ENCODE assay signal across 11 cellular contexts in genomic region chr7:69962077-69962855, GRCh38.
DNase-seq lines count a peak whose midpoint lies in the region; ATAC-seq and TF ChIP-seq lines count a peak whose summit lies in the region.
"Had no signal": no experiment of that assay in that cellular context is flagged by ENCODE, and none has a peak within 500 bp of the region (broad histone marks: within the 10 kb centered on the region; RNA-seq: fewer than 3 reads in every experiment).

No MANE protein-coding gene starts in this region.

- H3K27me3 ChIP-seq in DND-41 (ENCODE audit: insufficient read depth, low read length, poor library complexity): no peaks in the 10 kb centered on the region
- H3K27me3 ChIP-seq: uterus had no signal

- H3K4me1 Mint-ChIP-seq in naive B cell: peaks cover 52 to 82% (median 56%) of the 10 kb centered on the region in 3 donors
- peaks cover 7% of the 10 kb centered on the region for H3K4me1 Mint-ChIP-seq in activated naive CD8-positive, alpha-beta T cell treated with anti-CD3 and anti-CD28 coated beads, Interleukin-2, amount 50 U/mL, for 24 hours

- peak overlapping the region; percentile 54 for H3K4me2 ChIP-seq in DND-41 (ENCODE audit: insufficient read depth, low read length)

- H3K9me3 Mint-ChIP-seq in naive B cell: no peaks in the 10 kb centered on the region
- no peaks in the 10 kb centered on the region for H3K9me3 Mint-ChIP-seq in activated naive CD8-positive, alpha-beta T cell treated with anti-CD3 and anti-CD28 coated beads, Interleukin-2, amount 50 U/mL, for 24 hours
- H3K9me3 Mint-ChIP-seq: activated naive CD8-positive, alpha-beta T cell treated with anti-CD3 and anti-CD28 coated beads, Interleukin-2, amount 10 ng/mL, durations not matched to agents 7 days and 5 days had no signal

- no peak for TF ChIP-seq CTCF in DND-41 (IDR thresholded peaks at IDR 0.05; ENCODE audit: borderline replicate concordance, extremely low read depth, low read length, poor library complexity, severe bottlenecking)

- peaks cover 30% of the 10 kb centered on the region for H3K4me1 ChIP-seq in DND-41 (ENCODE audit: insufficient read depth, low read length)
- H3K4me1 ChIP-seq: uterus had no signal

- peak overlapping the region; percentile 31 to 88 (median 76) for H3K4me3 Mint-ChIP-seq in naive B cell
- no peak overlapping the region for H3K4me3 Mint-ChIP-seq in activated naive CD8-positive, alpha-beta T cell treated with anti-CD3 and anti-CD28 coated beads, Interleukin-2, amount 50 U/mL, for 24 hours
- H3K4me3 Mint-ChIP-seq: activated naive CD8-positive, alpha-beta T cell treated with anti-CD3 and anti-CD28 coated beads, Interleukin-2, amount 10 ng/mL, durations not matched to agents 7 days and 5 days had no signal

- DNase-seq in DND-41 (no peak), astrocyte of the hippocampus (ENCODE audit: low read depth, low spot score) (peak; percentile 49), naive B cell (no peak), putamen (ENCODE audit: low spot score) (no peak), DMS114 treated with DMSO at 0.1 percent for 48 hours (lab: John Stamatoyannopoulos, UW; ENCODE audit: unreplicated experiment) (no peak)
- DNase-seq in activated naive CD8-positive, alpha-beta T cell treated with anti-CD3 and anti-CD28 coated beads, Interleukin-2, amount 50 U/mL, for 24 hours: no peak
- DNase-seq in stimulated activated CD4-positive, alpha-beta T cell treated with anti-CD3 and anti-CD28 coated beads, Interleukin-4, amount 100 ng/mL, for 1 hour: no peak
- DNase-seq: activated naive CD8-positive, alpha-beta T cell treated with anti-CD3 and anti-CD28 coated beads, Interleukin-2, amount 10 ng/mL, durations not matched to agents 7 days and 5 days; IMR-90 had no signal

- ATAC-seq in DND-41 (ENCODE audit: insufficient read depth, low read depth) (no peak), HG03460 (IDR thresholded peaks at IDR 0.05; ENCODE audit: unreplicated experiment) (peak; percentile 30), naive B cell (ENCODE audit: low read depth in 2 of 2) (no peak)
- no peak for ATAC-seq in activated naive CD8-positive, alpha-beta T cell treated with anti-CD3 and anti-CD28 coated beads, Interleukin-2, amount 50 U/mL, for 24 hours

- H3K27me3 Mint-ChIP-seq in naive B cell: no peaks in the 10 kb centered on the region
- H3K27me3 Mint-ChIP-seq in activated naive CD8-positive, alpha-beta T cell treated with anti-CD3 and anti-CD28 coated beads, Interleukin-2, amount 50 U/mL, for 24 hours: no peaks in the 10 kb centered on the region

- peaks cover 25% of the 10 kb centered on the region; the same call in 1 of the 2 replicates for H3K79me2 ChIP-seq in DND-41 (ENCODE audit: insufficient read depth, low read length)

- peak overlapping the region; percentile 46 to 89 (median 84) for H3K27ac Mint-ChIP-seq in naive B cell
- H3K27ac Mint-ChIP-seq in activated naive CD8-positive, alpha-beta T cell treated with anti-CD3 and anti-CD28 coated beads, Interleukin-2, amount 50 U/mL, for 24 hours: no peak overlapping the region
- H3K27ac Mint-ChIP-seq: activated naive CD8-positive, alpha-beta T cell treated with anti-CD3 and anti-CD28 coated beads, Interleukin-2, amount 10 ng/mL, durations not matched to agents 7 days and 5 days had no signal

- no peaks in the 10 kb centered on the region for H3K36me3 ChIP-seq in DND-41 (ENCODE audit: insufficient read depth, low read length)
- H3K36me3 ChIP-seq: uterus had no signal

- no peaks in the 10 kb centered on the region for H3K36me3 Mint-ChIP-seq in naive B cell
- H3K36me3 Mint-ChIP-seq in activated naive CD8-positive, alpha-beta T cell treated with anti-CD3 and anti-CD28 coated beads, Interleukin-2, amount 50 U/mL, for 24 hours (ENCODE audit: low read depth): no peaks in the 10 kb centered on the region
- H3K36me3 Mint-ChIP-seq: activated naive CD8-positive, alpha-beta T cell treated with anti-CD3 and anti-CD28 coated beads, Interleukin-2, amount 10 ng/mL, durations not matched to agents 7 days and 5 days had no signal

- H3K4me3 ChIP-seq in DND-41 (ENCODE audit: low read depth in 1 of 2, low read length in 2 of 2): peak overlapping the region in 1 of 2 experiments; percentile 34; a peak in 1 of 4 replicates
- H3K4me3 ChIP-seq: uterus had no signal

- peak overlapping the region; percentile 87 for H3K27ac ChIP-seq in DND-41 (ENCODE audit: low read length)
- H3K27ac ChIP-seq: uterus had no signal

- H4K20me1 ChIP-seq in DND-41 (ENCODE audit: insufficient read depth, low read length): peaks cover 4% of the 10 kb centered on the region; the same call in 1 of the 2 replicates

- H2AFZ ChIP-seq in DND-41 (ENCODE audit: low read depth, low read length): no peak overlapping the region

- no peaks in the 10 kb centered on the region for H3K9me3 ChIP-seq in DND-41 (ENCODE audit: insufficient read depth, low read length, severe bottlenecking)
- H3K9me3 ChIP-seq: uterus had no signal

- peak overlapping the region; percentile 32 for H3K9ac ChIP-seq in DND-41 (ENCODE audit: low read depth, low read length)
